Comparison of ENCODE assay signal across 13 cellular contexts in the genomic region with DNA sequence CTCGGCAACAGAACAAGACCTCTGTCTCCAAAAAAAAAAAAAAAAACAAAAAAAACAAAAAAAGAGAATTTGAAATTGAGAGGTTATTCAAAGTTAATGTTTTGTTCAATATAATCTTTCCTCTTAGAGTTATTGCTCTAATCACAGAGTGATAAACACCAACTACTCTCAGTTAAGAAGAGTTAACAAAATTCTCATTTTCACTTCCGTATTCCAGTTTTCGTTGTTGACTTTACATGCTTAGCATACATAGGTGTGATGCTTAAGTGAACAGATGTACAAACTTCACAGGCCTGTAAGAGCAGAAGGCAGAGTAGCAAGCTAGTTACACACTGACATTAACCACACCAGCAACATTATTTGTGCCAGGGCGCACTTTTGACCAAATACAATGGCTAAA. TPM values are rescaled to one million over a fixed set of nuclear protein-coding genes. Genes with fewer than 3 reads are reported as not detected.
DNase-seq lines count a peak whose midpoint lies in the region; ATAC-seq and TF ChIP-seq lines count a peak whose summit lies in the region.
"Had no signal": no experiment of that assay in that cellular context is flagged by ENCODE, and none has a peak within 500 bp of the region (broad histone marks: within the 10 kb centered on the region; RNA-seq: fewer than 3 reads in every experiment).

No MANE protein-coding gene starts in this region.

- H3K27ac Mint-ChIP-seq in activated CD4-positive, alpha-beta T cell treated with anti-CD3 and anti-CD28 coated beads, Interleukin-2, amount 10 ng/mL, durations not matched to agents 7 days and 5 days: no peak overlapping the region
- H3K27ac Mint-ChIP-seq: activated CD4-positive, alpha-beta T cell treated with anti-CD3 and anti-CD28 coated beads for 36 hours; CD4-positive, alpha-beta T cell had no signal

- peaks cover 15% of the 10 kb centered on the region for H3K4me1 Mint-ChIP-seq in activated CD4-positive, alpha-beta T cell treated with anti-CD3 and anti-CD28 coated beads, Interleukin-2, amount 10 ng/mL, durations not matched to agents 7 days and 5 days

- no peaks in the 10 kb centered on the region for H3K9me3 ChIP-seq in PC-3 (ENCODE audit: low read length)
- H3K9me3 ChIP-seq: body of pancreas, tibial nerve had no signal

- no peaks in the 10 kb centered on the region for H3K9me2 ChIP-seq in PC-3 (replicated peaks; ENCODE audit: low read length)

- DNase-seq in left colon (no peak), PC-3 (no peak), NCI-H1694 (lab: John Stamatoyannopoulos, UW) (no peak)
- no peak for DNase-seq in activated CD4-positive, alpha-beta T cell treated with anti-CD3 and anti-CD28 coated beads, Interleukin-2, amount 10 ng/mL, durations not matched to agents 7 days and 5 days
- DNase-seq: activated CD4-positive, alpha-beta T cell treated with anti-CD3 and anti-CD28 coated beads for 36 hours; body of pancreas; CD4-positive, alpha-beta T cell; mesenchymal stem cell had no signal

- H4K20me1 ChIP-seq in PC-3 (ENCODE audit: low read length): no peaks in the 10 kb centered on the region

- BruUV-seq in PC-3 (replicated peaks; lab: Mats Ljungman, UMichigan): no TSS peak

- H3K9me3 Mint-ChIP-seq in activated CD4-positive, alpha-beta T cell treated with anti-CD3 and anti-CD28 coated beads, Interleukin-2, amount 10 ng/mL, durations not matched to agents 7 days and 5 days: no peaks in the 10 kb centered on the region
- H3K9me3 Mint-ChIP-seq: CD4-positive, alpha-beta T cell had no signal

- no peak for TF ChIP-seq CTCF in PC-3 (conservative IDR thresholded peaks at IDR 0.05; ENCODE audit: low read depth, low read length)

- intact Hi-C loops in left colon (cut with DNase I, micrococcal nuclease): no loop called here
- intact Hi-C loops in PC-3 (cut with micrococcal nuclease): no loop called here

- ATAC-seq in GM18858 (IDR thresholded peaks at IDR 0.05; ENCODE audit: unreplicated experiment): peak; percentile 71
- ATAC-seq in GM21367 (IDR thresholded peaks at IDR 0.05; ENCODE audit: unreplicated experiment): peak; percentile 74
- peak; percentile 73 for ATAC-seq in HG03135 (IDR thresholded peaks at IDR 0.05; ENCODE audit: unreplicated experiment)
- ATAC-seq in left colon: peak; percentile 92
- ATAC-seq in HG03039 (IDR thresholded peaks at IDR 0.05; ENCODE audit: unreplicated experiment): no peak
- no peak for ATAC-seq in PC-3
- ATAC-seq: activated CD4-positive, alpha-beta T cell treated with anti-CD3 and anti-CD28 coated beads for 36 hours; body of pancreas had no signal

- no peak overlapping the region for H3K4me3 Mint-ChIP-seq in activated CD4-positive, alpha-beta T cell treated with anti-CD3 and anti-CD28 coated beads, Interleukin-2, amount 10 ng/mL, durations not matched to agents 7 days and 5 days
- H3K4me3 Mint-ChIP-seq: activated CD4-positive, alpha-beta T cell treated with anti-CD3 and anti-CD28 coated beads for 36 hours; CD4-positive, alpha-beta T cell had no signal

- H3K27me3 ChIP-seq in PC-3 (ENCODE audit: low read length): no peaks in the 10 kb centered on the region
- H3K27me3 ChIP-seq: body of pancreas, tibial nerve had no signal

- peaks cover 47% of the 10 kb centered on the region for H3K36me3 Mint-ChIP-seq in activated CD4-positive, alpha-beta T cell treated with anti-CD3 and anti-CD28 coated beads, Interleukin-2, amount 10 ng/mL, durations not matched to agents 7 days and 5 days (ENCODE audit: low read depth)

- H3K4me3 ChIP-seq in PC-3 (ENCODE audit: low read length): no peak overlapping the region
- H3K4me3 ChIP-seq: body of pancreas, tibial nerve had no signal

- H3K27ac ChIP-seq in PC-3 (ENCODE audit: low read length): no peak overlapping the region
- H3K27ac ChIP-seq: body of pancreas, tibial nerve had no signal

- no peaks in the 10 kb centered on the region for H3F3A ChIP-seq in PC-3 (ENCODE audit: low read length, unreplicated experiment)

- no peaks in the 10 kb centered on the region for H3K79me2 ChIP-seq in PC-3 (ENCODE audit: low read length)

- CTCF ChIA-PET in PC-3 (lab: Charles Lee): no interaction called here
- CTCF ChIA-PET in activated CD4-positive, alpha-beta T cell treated with anti-CD3 and anti-CD28 coated beads, Interleukin-2, amount 10 ng/mL, durations not matched to agents 7 days and 5 days (lab: Charles Lee): interaction anchor here (1.1 kb wide), 1 partner anchor 11 kb away, joined by 3 read pairs; no protein-coding TSS in a partner anchor

- no peak overlapping the region for H2AFZ ChIP-seq in PC-3 (ENCODE audit: low read length)

- H3K36me3 ChIP-seq in PC-3 (ENCODE audit: low read depth, low read length): peaks cover 10% of the 10 kb centered on the region; the same call in 1 of the 2 replicates

- no peak overlapping the region for H3K9ac ChIP-seq in PC-3 (ENCODE audit: low read length)

- no peaks in the 10 kb centered on the region for H3K4me1 ChIP-seq in PC-3 (ENCODE audit: insufficient read depth, low read length)
- H3K4me1 ChIP-seq: body of pancreas had no signal

- H3K4me2 ChIP-seq in PC-3 (ENCODE audit: low read length): no peak overlapping the region

- no peaks in the 10 kb centered on the region for H3K27me3 Mint-ChIP-seq in activated CD4-positive, alpha-beta T cell treated with anti-CD3 and anti-CD28 coated beads, Interleukin-2, amount 10 ng/mL, durations not matched to agents 7 days and 5 days
- H3K27me3 Mint-ChIP-seq: activated CD4-positive, alpha-beta T cell treated with anti-CD3 and anti-CD28 coated beads for 36 hours; CD4-positive, alpha-beta T cell had no signal

- POLR2A ChIA-PET in PC-3 (lab: Charles Lee; ENCODE audit: unreplicated experiment): no interaction called here
- POLR2A ChIA-PET in activated CD4-positive, alpha-beta T cell treated with anti-CD3 and anti-CD28 coated beads, Interleukin-2, amount 10 ng/mL, durations not matched to agents 7 days and 5 days (lab: Charles Lee): no interaction called here

RNA-seq across cellular contexts. Expression of a gene that starts 12.3 kb away (rescaled TPM):
- 10 to 100 TPM; 27.1 to 27.3 TPM for total RNA-seq in left colon
- total RNA-seq in PC-3 (2014; rRNA removed): 4.5 and 5.3 TPM in 2 replicates
- 10 to 100 TPM; 34.5 to 41.5 TPM for total RNA-seq in activated CD4-positive, alpha-beta T cell treated with anti-CD3 and anti-CD28 coated beads, Interleukin-2, amount 10 ng/mL, durations not matched to agents 7 days and 5 days

RNA-seq across cellular contexts. Expression of a gene that starts 19.0 kb away (rescaled TPM):
- total RNA-seq in left colon: 10 to 100 TPM; 39.9 to 40.3 TPM
- total RNA-seq in PC-3 (2014; rRNA removed): 22.5 and 24.0 TPM in 2 replicates
- 100 to 1,000 TPM; 174 to 183 TPM for total RNA-seq in activated CD4-positive, alpha-beta T cell treated with anti-CD3 and anti-CD28 coated beads, Interleukin-2, amount 10 ng/mL, durations not matched to agents 7 days and 5 days

Comparison
In these comparisons a context has a peak if more than half of its experiments do, and no peak if none do; other contexts are left out.
1. ATAC-seq: peak in GM18858 (single experiment), GM21367 (single experiment), HG03135 (single experiment) and left colon (single experiment); none in HG03039 (single experiment) and PC-3 (single experiment).